Comparison of ENCODE assay signal across 1 cellular context in genomic region chr6:34875292-34876213, GRCh38.
TF ChIP-seq lines count a peak whose summit lies in the region.

No MANE protein-coding gene starts in this region.

TF ChIP-seq in H1, 55 proteins besides CTCF, POLR2A, EP300 and RAD21:
- no peak for TF ChIP-seq TEAD4 (IDR thresholded peaks at IDR 0.05; ENCODE audit: low read depth, low read length)
- TF ChIP-seq MAX (IDR thresholded peaks at IDR 0.05), result no peak
- no peak for TF ChIP-seq TCF12 (IDR thresholded peaks at IDR 0.05; ENCODE audit: low read depth, low read length)
- no peak for TF ChIP-seq ATF2 (IDR thresholded peaks at IDR 0.05; ENCODE audit: low read length)
